ENCODE assay signal across 8 cellular contexts in genomic region chr6:27553123-27553904, GRCh38.
A peak's percentile ranks its signal among the peaks of the same experiment; 100 is the strongest.
DNase-seq lines count a peak whose midpoint lies in the region; ATAC-seq and TF ChIP-seq lines count a peak whose summit lies in the region.

No MANE protein-coding gene starts in this region.

- CTCF ChIA-PET in HEK293 (lab: Yijun Ruan, JAX): interaction anchor here (0.9 to 1.4 kb wide), 5 partner anchors 13 to 394 kb away, joined by 3 to 5 read pairs (median 3); no protein-coding TSS in a partner anchor

- H3K4me3 ChIP-seq in HEK293 (ENCODE audit: low read depth, low read length) (peak overlapping the region; percentile 30), ectodermal cell (ENCODE audit: insufficient read depth, low read depth, low read length) (peak overlapping the region; percentile 52)

- no peak for TF ChIP-seq CTCF in HEK293 (tag by site-specific recombination; IDR thresholded peaks at IDR 0.05)

- ATAC-seq in HG03280 (IDR thresholded peaks at IDR 0.05; ENCODE audit: unreplicated experiment) (no peak), HG03439 (IDR thresholded peaks at IDR 0.05; ENCODE audit: unreplicated experiment) (no peak)

- peaks cover 28% of the 10 kb centered on the region for H3K27me3 ChIP-seq in ectodermal cell (ENCODE audit: control insufficient read depth, insufficient read depth, low read length, poor library complexity, severe bottlenecking)

- DNase-seq in G401 (ENCODE audit: low spot score): peak; percentile 41
- peak; percentile 96 for DNase-seq in OCI-M1 (lab: John Stamatoyannopoulos, UW)
- peak; percentile 31 to 43 for DNase-seq in stimulated activated CD8-positive, alpha-beta memory T cell treated with anti-CD3 and anti-CD28 coated beads, Interleukin-7, amount 100 ng/mL, for 48 hours (ENCODE audit: extremely low read depth in 1 of 2, low read depth in 1 of 2)
- no peak for DNase-seq in hippocampal formation (lab: John Stamatoyannopoulos, UW)

- in situ Hi-C loops in G401 (cut with HindIII; ENCODE audit: low sequenced_read_pairs): no loop called here

- H3K27ac ChIP-seq in HEK293 (ENCODE audit: extremely low read depth, low read depth, low read length) (peak overlapping the region; percentile 10; the same call in 1 of the 2 replicates), ectodermal cell (ENCODE audit: insufficient read depth, low read depth, low read length, poor library complexity, severe bottlenecking) (peak overlapping the region; percentile 39)

- 3% methylated on average over 22 to 23 of the region's 23 CpGs for WGBS in ectodermal cell, 2 experiments

- POLR2A ChIA-PET in HEK293 (lab: Yijun Ruan, JAX): interaction anchor here (0.6 to 1.4 kb wide), 4 partner anchors 11 to 406 kb away, joined by 3 to 4 read pairs (median 3); a partner anchor contains a TSS

- no peaks in the 10 kb centered on the region for H3K36me3 ChIP-seq in HEK293 (ENCODE audit: control insufficient read depth in 2 of 2, insufficient read depth in 1 of 2, low read length in 2 of 2)
- H3K36me3 ChIP-seq in ectodermal cell (ENCODE audit: control insufficient read depth, insufficient read depth, low read length): no peaks in the 10 kb centered on the region

- no peaks in the 10 kb centered on the region for H3K9me3 ChIP-seq in HEK293 (ENCODE audit: control insufficient read depth, insufficient read depth, low read depth, low read length)
- no peaks in the 10 kb centered on the region for H3K9me3 ChIP-seq in ectodermal cell (ENCODE audit: control insufficient read depth, low read length)

- H3K4me1 ChIP-seq in HEK293 (ENCODE audit: control insufficient read depth, insufficient read depth, low read length) (no peaks in the 10 kb centered on the region), ectodermal cell (ENCODE audit: control insufficient read depth, insufficient read depth, low read length) (no peaks in the 10 kb centered on the region)

TF ChIP-seq in HEK293, 187 proteins besides CTCF, POLR2A, EP300 and RAD21 (continues in another document):
- TF ChIP-seq ZBTB6 (tag by site-specific recombination; IDR thresholded peaks at IDR 0.05) (peak; percentile 76; the same call in 1 of the 2 replicates), MEIS1 (CRISPR knock-in tag; IDR thresholded peaks at IDR 0.05; ENCODE audit: borderline replicate concordance) (no peak), ZNF747 (tag by site-specific recombination; IDR thresholded peaks at IDR 0.05) (no peak), RBAK (tag by site-specific recombination; IDR thresholded peaks at IDR 0.05) (no peak), TSHZ1 (tag by site-specific recombination; IDR thresholded peaks at IDR 0.05; ENCODE audit: borderline replicate concordance) (no peak; the same call in 1 of the 2 replicates), ZNF785 (tag by site-specific recombination; IDR thresholded peaks at IDR 0.05) (peak; percentile 76; the same call in 1 of the 2 replicates), ZNF830 (tag by site-specific recombination; IDR thresholded peaks at IDR 0.05; ENCODE audit: low read depth) (no peak), ZNF302 (tag by site-specific recombination; IDR thresholded peaks at IDR 0.05; ENCODE audit: low read depth) (no peak), ZNF548 (tag by site-specific recombination; IDR thresholded peaks at IDR 0.05) (no peak), GLIS2 (tag by site-specific recombination; IDR thresholded peaks at IDR 0.05) (peak; percentile 50; the same call in 1 of the 2 replicates), PRDM1 (tag by site-specific recombination; IDR thresholded peaks at IDR 0.05) (peak; percentile 85), ZNF600 (tag by site-specific recombination; IDR thresholded peaks at IDR 0.05) (peak; percentile 95), ZBTB49 (tag by site-specific recombination; IDR thresholded peaks at IDR 0.05; ENCODE audit: low read depth) (no peak), ZNF791 (tag by site-specific recombination; IDR thresholded peaks at IDR 0.05) (no peak), ZNF521 (tag by site-specific recombination; IDR thresholded peaks at IDR 0.05) (no peak), ZNF48 (tag by site-specific recombination; IDR thresholded peaks at IDR 0.05) (no peak), ZNF37A (tag by site-specific recombination; IDR thresholded peaks at IDR 0.05) (peak; percentile 18; the same call in 1 of the 2 replicates), ZNF544 (tag by site-specific recombination; IDR thresholded peaks at IDR 0.05) (no peak), ZNF776 (tag by site-specific recombination; IDR thresholded peaks at IDR 0.05; ENCODE audit: borderline replicate concordance) (no peak)
- TF ChIP-seq, protein P1, sequence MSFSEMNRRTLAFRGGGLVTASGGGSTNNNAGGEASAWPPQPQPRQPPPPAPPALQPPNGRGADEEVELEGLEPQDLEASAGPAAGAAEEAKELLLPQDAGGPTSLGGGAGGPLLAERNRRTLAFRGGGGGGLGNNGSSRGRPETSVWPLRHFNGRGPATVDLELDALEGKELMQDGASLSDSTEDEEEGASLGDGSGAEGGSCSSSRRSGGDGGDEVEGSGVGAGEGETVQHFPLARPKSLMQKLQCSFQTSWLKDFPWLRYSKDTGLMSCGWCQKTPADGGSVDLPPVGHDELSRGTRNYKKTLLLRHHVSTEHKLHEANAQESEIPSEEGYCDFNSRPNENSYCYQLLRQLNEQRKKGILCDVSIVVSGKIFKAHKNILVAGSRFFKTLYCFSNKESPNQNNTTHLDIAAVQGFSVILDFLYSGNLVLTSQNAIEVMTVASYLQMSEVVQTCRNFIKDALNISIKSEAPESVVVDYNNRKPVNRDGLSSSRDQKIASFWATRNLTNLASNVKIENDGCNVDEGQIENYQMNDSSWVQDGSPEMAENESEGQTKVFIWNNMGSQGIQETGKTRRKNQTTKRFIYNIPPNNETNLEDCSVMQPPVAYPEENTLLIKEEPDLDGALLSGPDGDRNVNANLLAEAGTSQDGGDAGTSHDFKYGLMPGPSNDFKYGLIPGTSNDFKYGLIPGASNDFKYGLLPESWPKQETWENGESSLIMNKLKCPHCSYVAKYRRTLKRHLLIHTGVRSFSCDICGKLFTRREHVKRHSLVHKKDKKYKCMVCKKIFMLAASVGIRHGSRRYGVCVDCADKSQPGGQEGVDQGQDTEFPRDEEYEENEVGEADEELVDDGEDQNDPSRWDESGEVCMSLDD (tag by site-specific recombination; IDR thresholded peaks at IDR 0.05): peak; percentile 87

Comparison
In these comparisons a context has a peak if more than half of its experiments do, and no peak if none do; other contexts are left out.
1. DNase-seq: peak in G401 (single experiment), OCI-M1 (single experiment) and stimulated activated CD8-positive, alpha-beta memory T cell treated with anti-CD3 and anti-CD28 coated beads, Interleukin-7, amount 100 ng/mL, for 48 hours (2 of 2); none in hippocampal formation (0 of 2).